8 cellular contexts compared by ENCODE assay signal in genomic region chr16:10744370-10745030, GRCh38. TPM values are rescaled to one million over a fixed set of nuclear protein-coding genes. Genes with fewer than 3 reads are reported as not detected.
DNase-seq lines count a peak whose midpoint lies in the region; ATAC-seq and TF ChIP-seq lines count a peak whose summit lies in the region.

No MANE protein-coding gene starts in this region.

- POLR2A ChIA-PET in MCF 10A (lab: Yijun Ruan, JAX) = interaction anchor here (0.6 to 1.5 kb wide), 11 partner anchors 15 to 1876 kb away, joined by 3 to 8 read pairs (median 3); partner anchors contain the start of genes CARHSP1 and DEXI

- ATAC-seq in HG02678 (IDR thresholded peaks at IDR 0.05; ENCODE audit: unreplicated experiment) = no peak

- H3K4me2 ChIP-seq in BLaER1 = peak overlapping the region; percentile 95

- no peaks in the 10 kb centered on the region for H4K20me1 ChIP-seq in BLaER1

- H3K4me3 Mint-ChIP-seq in MCF 10A (ENCODE audit: unreplicated experiment) = peak overlapping the region; percentile 95

- H3K27me3 Mint-ChIP-seq in MCF 10A (ENCODE audit: insufficient read depth, unreplicated experiment) = no peaks in the 10 kb centered on the region

- H3K36me3 ChIP-seq in BLaER1 (peaks cover 40% of the 10 kb centered on the region), tibial nerve (peaks cover 0 to 26% (median 0%) of the 10 kb centered on the region in 3 donors)

- H3K27ac ChIP-seq in BLaER1 = peak overlapping the region; percentile 75
- no peak overlapping the region; the same call in 1 of the 2 replicates for H3K27ac ChIP-seq in HL-60 (replicated peaks)
- peak overlapping the region; percentile 93 to 98 (median 97) for H3K27ac ChIP-seq in tibial nerve

- BruUV-seq in MCF 10A (replicated peaks; lab: Mats Ljungman, UMichigan) = TSS peak; percentile 76

- intact Hi-C loops in MCF 10A (cut with micrococcal nuclease) (loop anchor here (2.0 to 5.0 kb wide), 2 partner anchors 133 to 174 kb away; partner anchors contain the start of gene CIITA), lower leg skin (cut with DNase I; ENCODE audit: low total_unique reads) (no loop called here)

- TF ChIP-seq POLR2A in lower leg skin (IDR thresholded peaks at IDR 0.05) (no peak), tibial nerve (IDR thresholded peaks at IDR 0.05) (peak in 1 of 2 donors; percentile 43)

- H3K4me1 ChIP-seq in BLaER1 (peaks cover 73% of the 10 kb centered on the region), tibial nerve (peaks cover 0 to 18% (median 11%) of the 10 kb centered on the region in 4 donors)

- H3K27me3 ChIP-seq in BLaER1 = no peaks in the 10 kb centered on the region
- no peaks in the 10 kb centered on the region for H3K27me3 ChIP-seq in HL-60 (ENCODE audit: insufficient read depth, poor library complexity, severe bottlenecking)
- no peaks in the 10 kb centered on the region for H3K27me3 ChIP-seq in tibial nerve

- H3K9me3 ChIP-seq in BLaER1 (no peaks in the 10 kb centered on the region), tibial nerve (no peaks in the 10 kb centered on the region)

- no peak for TF ChIP-seq EP300 in tibial nerve (IDR thresholded peaks at IDR 0.05)

- WGBS in lower leg skin, 2 donors = 39 to 43% methylated on average over 17 of the region's 17 CpGs
- WGBS in tibial nerve, 2 donors = 38 to 41% methylated on average over 17 of the region's 17 CpGs

- H3K36me3 Mint-ChIP-seq in MCF 10A (ENCODE audit: insufficient read depth, unreplicated experiment) = peaks cover 21% of the 10 kb centered on the region

- peak overlapping the region; percentile 78 for H3K9ac ChIP-seq in BLaER1

- H3K4me1 Mint-ChIP-seq in MCF 10A (ENCODE audit: insufficient read depth, unreplicated experiment) = peaks cover 16% of the 10 kb centered on the region

- H3K4me3 ChIP-seq in BLaER1 (peak overlapping the region; percentile 73), HL-60 (replicated peaks; ENCODE audit: insufficient read depth, low read length) (peak overlapping the region; percentile 48), lower leg skin (ENCODE audit: low read depth, poor library complexity, severe bottlenecking) (no peak overlapping the region), tibial nerve (peak overlapping the region; percentile 43 to 77 (median 68))

- no peak for TF ChIP-seq CTCF in HL-60 (IDR thresholded peaks at IDR 0.05; ENCODE audit: insufficient read depth, low read length)
- no peak for TF ChIP-seq CTCF in MCF 10A (IDR thresholded peaks at IDR 0.05; ENCODE audit: unreplicated experiment)
- no peak for TF ChIP-seq CTCF in lower leg skin (IDR thresholded peaks at IDR 0.05)
- no peak for TF ChIP-seq CTCF in tibial nerve (IDR thresholded peaks at IDR 0.05)

- H3K9me3 Mint-ChIP-seq in MCF 10A (ENCODE audit: unreplicated experiment) = no peaks in the 10 kb centered on the region

- DNase-seq in HL-60 (ENCODE audit: low read depth in 1 of 2, low spot score in 1 of 2) (no peak), MCF 10A (ENCODE audit: unreplicated experiment) (no peak), lower leg skin (ENCODE audit: low spot score in 2 of 2) (peak; percentile 49 to 90), tibial nerve (ENCODE audit: low spot score in 2 of 2) (no peak), ureter (ENCODE audit: low spot score) (no peak), HuH-7 (ENCODE audit: low spot score) (no peak)

- H3K27ac Mint-ChIP-seq in MCF 10A (ENCODE audit: low read depth, unreplicated experiment) = peak overlapping the region; percentile 100

- CTCF ChIA-PET in MCF 10A (lab: Yijun Ruan, JAX) = interaction anchor here (0.6 to 3.3 kb wide), 10 partner anchors 13 to 1603 kb away, joined by 3 to 31 read pairs (median 4); no protein-coding TSS in a partner anchor

RNA-seq across cellular contexts. Expression of gene NUBP1, which starts 0.9 kb away (rescaled TPM):
- 17.3 and 17.8 TPM in 2 replicates for total RNA-seq in MCF 10A (2022)
- 10 to 100 TPM; 16.3 to 26.7 (median 25.1) TPM for total RNA-seq in lower leg skin
- 10 to 100 TPM; 13.6 to 20.5 (median 17.2) TPM for total RNA-seq in tibial nerve
- total RNA-seq in ureter = 48.5 TPM

RNA-seq across cellular contexts. Expression of gene TEKT5, which starts 49.8 kb away (rescaled TPM):
- total RNA-seq in MCF 10A (2022) (not detected in 2 replicates), lower leg skin (under 1 TPM in 3 of 4 donors, not detected in 1; 0.20 to 0.93 (median 0.42) TPM), tibial nerve (not detected), ureter (8.0 TPM)

Comparison
In these comparisons a context has a peak if more than half of its experiments do, and no peak if none do; other contexts are left out.
1. DNase-seq: peak in lower leg skin (2 of 2); none in HL-60 (0 of 2), MCF 10A (single experiment), tibial nerve (0 of 2), ureter (single experiment) and HuH-7 (single experiment).